Comparison of ENCODE assay signal across 1 cellular context in genomic region chr5:821504-821903, GRCh38.
TF ChIP-seq lines count a peak whose summit lies in the region.

No MANE protein-coding gene starts in this region.

TF ChIP-seq in HepG2, 621 proteins besides CTCF, POLR2A, EP300 and RAD21:
- no peak for TF ChIP-seq SNAI1 (CRISPR knock-in tag; IDR thresholded peaks at IDR 0.05; ENCODE audit: borderline replicate concordance)
- no peak for TF ChIP-seq DR1 (CRISPR knock-in tag; IDR thresholded peaks at IDR 0.05)
- no peak for TF ChIP-seq RARA (CRISPR knock-in tag; IDR thresholded peaks at IDR 0.05)
- TF ChIP-seq ZBTB38 (CRISPR knock-in tag; IDR thresholded peaks at IDR 0.05) = no peak
- TF ChIP-seq RFX1 (IDR thresholded peaks at IDR 0.05) = no peak
- no peak for TF ChIP-seq HIC2 (CRISPR knock-in tag; IDR thresholded peaks at IDR 0.05; ENCODE audit: low read depth)
- TF ChIP-seq GTF3A (CRISPR knock-in tag; conservative IDR thresholded peaks at IDR 0.05) = no peak
- no peak for TF ChIP-seq PBX2 (CRISPR knock-in tag; IDR thresholded peaks at IDR 0.05)
- no peak for TF ChIP-seq ZNF160 (CRISPR knock-in tag; IDR thresholded peaks at IDR 0.05)
